ENCODE assay signal across 12 cellular contexts in genomic region chr6:161406633-161407032, GRCh38.
DNase-seq lines count a peak whose midpoint lies in the region; TF ChIP-seq lines count a peak whose summit lies in the region.
"Had no signal": no experiment of that assay in that cellular context is flagged by ENCODE, and none has a peak within 500 bp of the region (broad histone marks: within the 10 kb centered on the region; RNA-seq: fewer than 3 reads in every experiment).

No MANE protein-coding gene starts in this region.

- TF ChIP-seq POLR2A in Peyer's patch (IDR thresholded peaks at IDR 0.05): no peak

- H3K4me1 ChIP-seq in skeletal muscle satellite cell (ENCODE audit: control insufficient read depth, insufficient read depth, low read length): peaks cover 40% of the 10 kb centered on the region
- H3K4me1 ChIP-seq in Peyer's patch: no peaks in the 10 kb centered on the region
- no peaks in the 10 kb centered on the region for H3K4me1 ChIP-seq in tibial artery
- H3K4me1 ChIP-seq: transverse colon had no signal

- H3K36me3 ChIP-seq in skeletal muscle satellite cell (ENCODE audit: insufficient read depth, low read length): no peaks in the 10 kb centered on the region
- no peaks in the 10 kb centered on the region for H3K36me3 ChIP-seq in Peyer's patch
- H3K36me3 ChIP-seq in tibial artery: no peaks in the 10 kb centered on the region
- H3K36me3 ChIP-seq: ovary, transverse colon had no signal

- peak overlapping the region; percentile 36 for H3K4me2 ChIP-seq in skeletal muscle satellite cell (ENCODE audit: low read length)

- intact Hi-C loops in tibial artery (cut with DNase I; ENCODE audit: low total_unique reads): no loop called here

- TF ChIP-seq CTCF in fibroblast of mammary gland (conservative IDR thresholded peaks at IDR 0.05; ENCODE audit: control insufficient read depth, insufficient read depth, low read depth, low read length) (no peak), Peyer's patch (IDR thresholded peaks at IDR 0.05) (no peak), tibial artery (IDR thresholded peaks at IDR 0.05) (no peak)

- H3K27me3 ChIP-seq in skeletal muscle satellite cell (ENCODE audit: control insufficient read depth, insufficient read depth, low read length) (no peaks in the 10 kb centered on the region), Peyer's patch (no peaks in the 10 kb centered on the region), tibial artery (no peaks in the 10 kb centered on the region)
- H3K27me3 ChIP-seq: ovary, transverse colon had no signal

- H3K9me3 ChIP-seq in skeletal muscle satellite cell (replicated peaks; ENCODE audit: low read length): peaks cover 4% of the 10 kb centered on the region
- H3K9me3 ChIP-seq in Peyer's patch: peaks cover 0 to 5% (median 0%) of the 10 kb centered on the region in 4 donors
- peaks cover 0 to 4% (median 4%) of the 10 kb centered on the region in 3 donors for H3K9me3 ChIP-seq in tibial artery
- H3K9me3 ChIP-seq: ovary, transverse colon had no signal

- H3K9ac ChIP-seq in skeletal muscle satellite cell (ENCODE audit: low read depth, low read length): peak overlapping the region; percentile 65

- H3K4me3 ChIP-seq in fibroblast of mammary gland (ENCODE audit: control insufficient read depth, low read depth, low read length) (no peak overlapping the region), skeletal muscle satellite cell (ENCODE audit: low read length) (no peak overlapping the region), Peyer's patch (no peak overlapping the region), tibial artery (no peak overlapping the region)
- H3K4me3 ChIP-seq: ovary, transverse colon had no signal

- DNase-seq in NCI-H2171 treated with DMSO at 0.1 percent for 48 hours (lab: John Stamatoyannopoulos, UW): peak; percentile 3
- DNase-seq in NCI-H2171 (lab: John Stamatoyannopoulos, UW): no peak
- peak; percentile 83 for DNase-seq in RPMI7951 (ENCODE audit: low read depth)
- peak; percentile 100 for DNase-seq in fibroblast of mammary gland (ENCODE audit: low read depth)
- DNase-seq in Peyer's patch: no peak
- no peak for DNase-seq in OCI-M2 (lab: John Stamatoyannopoulos, UW; ENCODE audit: unreplicated experiment)
- no peak for DNase-seq in tibial artery
- DNase-seq: KG1, ovary, T-helper 9 cell, transverse colon had no signal

- H3K27ac ChIP-seq in Peyer's patch: no peak overlapping the region
- H3K27ac ChIP-seq in tibial artery: no peak overlapping the region
- H3K27ac ChIP-seq: ovary, transverse colon had no signal

Comparison
In these comparisons a context has a peak if more than half of its experiments do, and no peak if none do; other contexts are left out.
1. DNase-seq: peak in NCI-H2171 treated with DMSO at 0.1 percent for 48 hours (single experiment), RPMI7951 (single experiment) and fibroblast of mammary gland (single experiment); none in NCI-H2171 (single experiment), Peyer's patch (0 of 3), OCI-M2 (single experiment) and tibial artery (0 of 2).